ENCODE assay signal across 1 cellular context in genomic region chr1:82446251-82446650, GRCh38.
TF ChIP-seq lines count a peak whose summit lies in the region.

No MANE protein-coding gene starts in this region.

TF ChIP-seq in WTC11, 78 proteins besides CTCF, POLR2A, EP300 and RAD21 (continued from another document):
- TF ChIP-seq ARID4B (CRISPR knock-in tag; IDR thresholded peaks at IDR 0.05; ENCODE audit: borderline replicate concordance), result no peak
- TF ChIP-seq ZNF232 (CRISPR knock-in tag; IDR thresholded peaks at IDR 0.05), result no peak
- TF ChIP-seq GTF2I (CRISPR knock-in tag; conservative IDR thresholded peaks at IDR 0.05), result no peak
- no peak for TF ChIP-seq SOX15 (CRISPR knock-in tag; IDR thresholded peaks at IDR 0.05)
- no peak for TF ChIP-seq MXD4 (CRISPR knock-in tag; IDR thresholded peaks at IDR 0.05; ENCODE audit: borderline replicate concordance)
- no peak for TF ChIP-seq HMGXB4 (CRISPR knock-in tag; IDR thresholded peaks at IDR 0.05)
- TF ChIP-seq ZNF138 (CRISPR knock-in tag; conservative IDR thresholded peaks at IDR 0.05), result no peak
- no peak for TF ChIP-seq FOXK1 (CRISPR knock-in tag; IDR thresholded peaks at IDR 0.05)
- TF ChIP-seq SMAD4 (CRISPR knock-in tag; IDR thresholded peaks at IDR 0.05), result no peak
- TF ChIP-seq NFE2L1 (CRISPR knock-in tag; IDR thresholded peaks at IDR 0.05), result no peak
- no peak for TF ChIP-seq ATF6 (CRISPR knock-in tag; IDR thresholded peaks at IDR 0.05)
- no peak for TF ChIP-seq NFYB (CRISPR knock-in tag; conservative IDR thresholded peaks at IDR 0.05; ENCODE audit: low read depth)
- TF ChIP-seq ZNF219 (CRISPR knock-in tag; IDR thresholded peaks at IDR 0.05; ENCODE audit: borderline replicate concordance), result no peak
TF ChIP-seq in WTC11: peak in this region for 0.
